Comparison of ENCODE assay signal across 1 cellular context in the genomic region with DNA sequence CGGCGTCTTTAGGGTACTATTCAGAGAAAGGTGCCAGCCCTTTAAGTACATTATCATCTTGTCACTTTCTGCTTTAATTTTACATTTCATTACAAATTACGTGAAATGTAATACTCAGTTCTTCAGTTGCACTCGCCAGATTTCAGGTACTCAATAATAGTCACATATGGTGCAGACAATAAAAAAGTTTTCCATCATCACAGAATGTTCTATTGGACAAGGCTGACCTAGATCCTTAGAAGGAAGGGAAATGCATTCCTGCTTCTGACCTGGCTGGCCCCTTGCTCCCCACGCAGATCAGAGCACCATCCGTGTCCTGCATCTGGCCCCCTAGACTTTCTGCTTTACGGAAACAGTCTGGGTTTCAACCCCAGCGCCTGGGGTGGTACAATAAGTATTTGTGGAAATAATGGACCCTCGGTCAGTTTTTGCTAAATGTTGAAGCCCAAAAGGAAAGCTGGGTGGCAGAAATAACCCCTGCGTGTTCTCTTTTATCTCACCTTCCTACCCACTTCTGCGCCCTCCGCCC.
TF ChIP-seq lines count a peak whose summit lies in the region.

No MANE protein-coding gene starts in this region.

TF ChIP-seq in WTC11, 78 proteins besides CTCF, POLR2A, EP300 and RAD21 (continued from another document):
- TF ChIP-seq, protein P1, sequence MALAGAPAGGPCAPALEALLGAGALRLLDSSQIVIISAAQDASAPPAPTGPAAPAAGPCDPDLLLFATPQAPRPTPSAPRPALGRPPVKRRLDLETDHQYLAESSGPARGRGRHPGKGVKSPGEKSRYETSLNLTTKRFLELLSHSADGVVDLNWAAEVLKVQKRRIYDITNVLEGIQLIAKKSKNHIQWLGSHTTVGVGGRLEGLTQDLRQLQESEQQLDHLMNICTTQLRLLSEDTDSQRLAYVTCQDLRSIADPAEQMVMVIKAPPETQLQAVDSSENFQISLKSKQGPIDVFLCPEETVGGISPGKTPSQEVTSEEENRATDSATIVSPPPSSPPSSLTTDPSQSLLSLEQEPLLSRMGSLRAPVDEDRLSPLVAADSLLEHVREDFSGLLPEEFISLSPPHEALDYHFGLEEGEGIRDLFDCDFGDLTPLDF (CRISPR knock-in tag; IDR thresholded peaks at IDR 0.05): no peak
- TF ChIP-seq, protein P2, sequence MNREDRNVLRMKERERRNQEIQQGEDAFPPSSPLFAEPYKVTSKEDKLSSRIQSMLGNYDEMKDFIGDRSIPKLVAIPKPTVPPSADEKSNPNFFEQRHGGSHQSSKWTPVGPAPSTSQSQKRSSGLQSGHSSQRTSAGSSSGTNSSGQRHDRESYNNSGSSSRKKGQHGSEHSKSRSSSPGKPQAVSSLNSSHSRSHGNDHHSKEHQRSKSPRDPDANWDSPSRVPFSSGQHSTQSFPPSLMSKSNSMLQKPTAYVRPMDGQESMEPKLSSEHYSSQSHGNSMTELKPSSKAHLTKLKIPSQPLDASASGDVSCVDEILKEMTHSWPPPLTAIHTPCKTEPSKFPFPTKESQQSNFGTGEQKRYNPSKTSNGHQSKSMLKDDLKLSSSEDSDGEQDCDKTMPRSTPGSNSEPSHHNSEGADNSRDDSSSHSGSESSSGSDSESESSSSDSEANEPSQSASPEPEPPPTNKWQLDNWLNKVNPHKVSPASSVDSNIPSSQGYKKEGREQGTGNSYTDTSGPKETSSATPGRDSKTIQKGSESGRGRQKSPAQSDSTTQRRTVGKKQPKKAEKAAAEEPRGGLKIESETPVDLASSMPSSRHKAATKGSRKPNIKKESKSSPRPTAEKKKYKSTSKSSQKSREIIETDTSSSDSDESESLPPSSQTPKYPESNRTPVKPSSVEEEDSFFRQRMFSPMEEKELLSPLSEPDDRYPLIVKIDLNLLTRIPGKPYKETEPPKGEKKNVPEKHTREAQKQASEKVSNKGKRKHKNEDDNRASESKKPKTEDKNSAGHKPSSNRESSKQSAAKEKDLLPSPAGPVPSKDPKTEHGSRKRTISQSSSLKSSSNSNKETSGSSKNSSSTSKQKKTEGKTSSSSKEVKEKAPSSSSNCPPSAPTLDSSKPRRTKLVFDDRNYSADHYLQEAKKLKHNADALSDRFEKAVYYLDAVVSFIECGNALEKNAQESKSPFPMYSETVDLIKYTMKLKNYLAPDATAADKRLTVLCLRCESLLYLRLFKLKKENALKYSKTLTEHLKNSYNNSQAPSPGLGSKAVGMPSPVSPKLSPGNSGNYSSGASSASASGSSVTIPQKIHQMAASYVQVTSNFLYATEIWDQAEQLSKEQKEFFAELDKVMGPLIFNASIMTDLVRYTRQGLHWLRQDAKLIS (CRISPR knock-in tag; IDR thresholded peaks at IDR 0.05; ENCODE audit: borderline replicate concordance): no peak
